ENCODE assay signal across 8 cellular contexts in genomic region chr3:129441215-129441614, GRCh38. TPM values are rescaled to one million over a fixed set of nuclear protein-coding genes. Genes with fewer than 3 reads are reported as not detected.
DNase-seq lines count a peak whose midpoint lies in the region; ATAC-seq and TF ChIP-seq lines count a peak whose summit lies in the region.

No MANE protein-coding gene starts in this region.

- POLR2A ChIA-PET in AG04449 (lab: Yijun Ruan, JAX) = interaction anchor here (0.6 to 1.4 kb wide), 2 partner anchors 44 to 126 kb away, joined by 5 to 6 read pairs; a partner anchor contains a TSS

- H3K4me1 Mint-ChIP-seq in HFFc6 (ENCODE audit: low read depth) = peaks cover 62% of the 10 kb centered on the region

- H3K4me2 ChIP-seq in trophoblast cell (ENCODE audit: low read length) = no peak overlapping the region

- H3K4me3 ChIP-seq in AG04449 (ENCODE audit: low read depth, low read length) = peak overlapping the region; percentile 93
- peak overlapping the region; percentile 95 for H3K4me3 ChIP-seq in adipocyte (ENCODE audit: low read length)
- peak overlapping the region; percentile 88 for H3K4me3 ChIP-seq in lower lobe of right lung
- no peak overlapping the region for H3K4me3 ChIP-seq in trophoblast cell (ENCODE audit: low read depth, low read length)

- peaks cover 9% of the 10 kb centered on the region for H3K79me2 ChIP-seq in trophoblast cell (ENCODE audit: control insufficient read depth, insufficient read depth, low read length, poor library complexity)

- CTCF ChIA-PET in AG04449 (lab: Yijun Ruan, JAX) = interaction anchor here (0.9 to 1.5 kb wide), 3 partner anchors 10 to 24 kb away, joined by 3 to 5 read pairs (median 3); no protein-coding TSS in a partner anchor

- H3K9ac ChIP-seq in adipocyte (ENCODE audit: low read length) = peak overlapping the region; percentile 95
- H3K9ac ChIP-seq in trophoblast cell (ENCODE audit: low read length) = no peak overlapping the region

- H2BK12ac ChIP-seq in trophoblast cell (ENCODE audit: low read length) = no peak overlapping the region

- H2AK5ac ChIP-seq in trophoblast cell (ENCODE audit: low read length) = no peak overlapping the region

- no peak for TF ChIP-seq CTCF in AG04449 (IDR thresholded peaks at IDR 0.05; ENCODE audit: insufficient read depth, low read length, missing control alignments)
- no peak for TF ChIP-seq CTCF in HFFc6 (IDR thresholded peaks at IDR 0.05)
- no peak for TF ChIP-seq CTCF in lower lobe of right lung (IDR thresholded peaks at IDR 0.05)

- no peak overlapping the region for H4K8ac ChIP-seq in trophoblast cell (ENCODE audit: low read depth, low read length)

- ATAC-seq in lower lobe of right lung = no peak

- H2AFZ ChIP-seq in trophoblast cell (ENCODE audit: insufficient read depth, low read length, poor library complexity) = no peak overlapping the region

- H3K27me3 ChIP-seq in adipocyte (replicated peaks; ENCODE audit: control insufficient read depth, insufficient read depth, low read length) (no peaks in the 10 kb centered on the region), lower lobe of right lung (ENCODE audit: low read depth) (no peaks in the 10 kb centered on the region), trophoblast cell (ENCODE audit: insufficient read depth, low read length) (no peaks in the 10 kb centered on the region)

- peak overlapping the region; percentile 98 for H3K27ac Mint-ChIP-seq in HFFc6

- H3K4me1 ChIP-seq in adipocyte (ENCODE audit: control insufficient read depth, insufficient read depth, low read length) (peaks cover 64% of the 10 kb centered on the region), lower lobe of right lung (peaks cover 61% of the 10 kb centered on the region), trophoblast cell (ENCODE audit: control insufficient read depth in 1 of 2, insufficient read depth in 2 of 2, low read length in 2 of 2) (peaks cover 0 to 7% of the 10 kb centered on the region in 2 experiments)

- H3K79me1 ChIP-seq in trophoblast cell (ENCODE audit: low read length) = peaks cover 7% of the 10 kb centered on the region

- H3K36me3 ChIP-seq in adipocyte (ENCODE audit: control insufficient read depth, insufficient read depth, low read length, severe bottlenecking) (peaks cover 19% of the 10 kb centered on the region), lower lobe of right lung (peaks cover 19% of the 10 kb centered on the region), trophoblast cell (ENCODE audit: control insufficient read depth in 1 of 2, insufficient read depth in 2 of 2, low read length in 2 of 2) (peaks cover 0 to 7% of the 10 kb centered on the region in 2 experiments)

- no peak overlapping the region for H4K91ac ChIP-seq in trophoblast cell (ENCODE audit: low read depth, low read length)

- peak overlapping the region; percentile 95 for H3K4me3 Mint-ChIP-seq in HFFc6

- H3K27me3 Mint-ChIP-seq in HFFc6 (ENCODE audit: insufficient read depth) = peaks cover 2% of the 10 kb centered on the region

- peak overlapping the region; percentile 91 for H3K27ac ChIP-seq in lower lobe of right lung
- no peak overlapping the region for H3K27ac ChIP-seq in trophoblast cell (ENCODE audit: low read depth, low read length)

- no CpG with 5 or more reads among the region's 9 CpGs for WGBS in trophoblast cell (ENCODE audit: extremely low coverage, insufficient coverage, insufficient read length)

- no peak overlapping the region for H3K18ac ChIP-seq in trophoblast cell (ENCODE audit: low read length)

- no peak overlapping the region for H2BK120ac ChIP-seq in trophoblast cell (ENCODE audit: insufficient read depth, low read length, poor library complexity)

- no peak overlapping the region for H3K14ac ChIP-seq in trophoblast cell (ENCODE audit: low read length)

- H3K9me3 ChIP-seq in adipocyte (ENCODE audit: control insufficient read depth, low read length) (no peaks in the 10 kb centered on the region), lower lobe of right lung (no peaks in the 10 kb centered on the region), trophoblast cell (ENCODE audit: insufficient read depth, low read depth, low read length) (no peaks in the 10 kb centered on the region)

- H3K4ac ChIP-seq in trophoblast cell (ENCODE audit: low read depth, low read length) = no peak overlapping the region

- no peak overlapping the region for H4K12ac ChIP-seq in trophoblast cell (ENCODE audit: low read depth, low read length)

- no peak for DNase-seq in AG04449 (ENCODE audit: low read depth, low spot score)
- DNase-seq in HFFc6 = no peak
- no peak for DNase-seq in adipocyte (ENCODE audit: low read depth)
- no peak for DNase-seq in lower lobe of right lung
- DNase-seq in trophoblast cell = no peak
- no peak for DNase-seq in GM19240 (ENCODE audit: insufficient read length, low spot score)
- no peak for DNase-seq in kidney tubule cell (ENCODE audit: low spot score)
- no peak for DNase-seq in NCI-H1048 (lab: John Stamatoyannopoulos, UW)

- H2BK5ac ChIP-seq in trophoblast cell (ENCODE audit: low read depth, low read length, poor library complexity) = no peak overlapping the region

- H3K9me3 Mint-ChIP-seq in HFFc6 = no peaks in the 10 kb centered on the region

- no peak overlapping the region for H3K23ac ChIP-seq in trophoblast cell (ENCODE audit: low read length)

- intact Hi-C loops in lower lobe of right lung (cut with DNase I) = no loop called here

- peaks cover 24% of the 10 kb centered on the region for H3K36me3 Mint-ChIP-seq in HFFc6 (ENCODE audit: low read depth)

RNA-seq across cellular contexts. Expression of gene IFT122, which starts 1.2 kb away (rescaled TPM):
- 10 to 100 TPM; 12.2 to 18.8 (median 18.2) TPM for total RNA-seq in HFFc6 (2021; fragmentation: NEBNext Ultra II Directional; extraction: Animal tissue kit (Norgen Biotek cat#: 25700))
- 29.9 TPM for total RNA-seq in lower lobe of right lung
- polyA plus RNA-seq in trophoblast cell (2013) = 31.1 and 31.8 TPM in 2 replicates

RNA-seq across cellular contexts. Expression of gene MBD4, which starts 1.5 kb away (rescaled TPM):
- total RNA-seq in HFFc6 (2021; fragmentation: NEBNext Ultra II Directional; extraction: Animal tissue kit (Norgen Biotek cat#: 25700)) = 10 to 100 TPM; 18.7 to 25.7 (median 21.8) TPM
- 38.8 TPM for total RNA-seq in lower lobe of right lung
- 41.3 and 44.5 TPM in 2 replicates for polyA plus RNA-seq in trophoblast cell (2013)

RNA-seq across cellular contexts. Expression of gene EFCAB12, which starts 12.8 kb away (rescaled TPM):
- total RNA-seq in HFFc6 (2021; fragmentation: NEBNext Ultra II Directional; extraction: Animal tissue kit (Norgen Biotek cat#: 25700)) = under 1 TPM in 5 of 6 experiments, not detected in 1; 0.09 to 0.14 (median 0.12) TPM
- 4.8 TPM for total RNA-seq in lower lobe of right lung
- polyA plus RNA-seq in trophoblast cell (2013) = 0.31 and 0.39 TPM in 2 replicates
